ENCODE assay signal across 8 cellular contexts in the genomic region with DNA sequence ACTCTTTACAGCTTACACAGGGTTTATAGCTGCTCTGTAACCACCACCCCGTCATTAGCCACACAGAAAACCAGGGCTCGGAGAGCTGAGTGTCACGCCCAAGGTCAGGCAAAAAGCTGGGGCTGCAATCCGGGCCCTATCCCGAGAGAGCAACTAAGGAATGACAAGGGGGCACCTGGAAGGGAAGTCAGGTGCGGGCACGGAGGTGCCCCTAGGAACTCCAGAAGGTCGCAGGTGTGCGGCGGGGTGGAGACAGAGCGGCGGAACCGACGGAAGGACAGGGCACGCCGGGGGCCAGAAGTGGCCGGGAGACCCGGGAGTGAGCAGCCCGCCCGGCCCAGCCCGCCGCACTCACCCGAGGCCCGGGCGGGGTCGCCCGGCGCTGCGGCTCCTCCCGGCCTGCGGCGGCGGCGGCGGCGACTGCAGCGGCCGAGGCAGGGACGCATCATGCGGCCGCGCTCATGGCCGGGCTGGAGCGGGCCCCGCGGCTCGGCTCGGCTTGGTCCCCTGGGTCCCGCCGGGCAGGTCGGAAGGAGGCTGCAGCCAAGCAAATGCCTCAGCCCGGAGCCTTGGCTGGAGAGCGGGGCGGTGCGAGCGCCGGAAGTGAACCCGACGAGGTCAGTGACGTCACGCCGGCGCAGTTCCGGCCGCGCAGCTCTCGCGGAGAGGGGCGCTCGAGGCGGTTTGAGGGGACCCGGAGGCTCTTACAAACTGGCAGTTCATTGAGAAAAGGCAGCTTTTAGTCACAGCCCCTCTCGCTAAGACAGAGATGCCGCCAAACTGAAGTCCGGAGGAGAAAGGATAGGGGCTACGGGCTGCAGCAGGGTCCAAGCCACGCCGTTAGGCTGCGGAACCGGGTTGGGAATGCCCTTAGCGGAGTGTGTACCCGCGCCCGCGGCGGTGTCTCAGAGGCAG. TPM values are rescaled to one million over a fixed set of nuclear protein-coding genes. Genes with fewer than 3 reads are reported as not detected.
DNase-seq lines count a peak whose midpoint lies in the region; ATAC-seq and TF ChIP-seq lines count a peak whose summit lies in the region.

A gene with protein sequence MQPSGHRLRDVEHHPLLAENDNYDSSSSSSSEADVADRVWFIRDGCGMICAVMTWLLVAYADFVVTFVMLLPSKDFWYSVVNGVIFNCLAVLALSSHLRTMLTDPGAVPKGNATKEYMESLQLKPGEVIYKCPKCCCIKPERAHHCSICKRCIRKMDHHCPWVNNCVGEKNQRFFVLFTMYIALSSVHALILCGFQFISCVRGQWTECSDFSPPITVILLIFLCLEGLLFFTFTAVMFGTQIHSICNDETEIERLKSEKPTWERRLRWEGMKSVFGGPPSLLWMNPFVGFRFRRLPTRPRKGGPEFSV (minus strand): TSS at position 605 of the 915 bp plus-strand sequence. CDS start 20,917 bp downstream, outside the sequence.

- H3K36me3 ChIP-seq in ES-I3 (ENCODE audit: insufficient read depth, low read length): no peaks in the 10 kb centered on the region
- H3K36me3 ChIP-seq in SK-N-MC (ENCODE audit: insufficient read depth, low read length): no peaks in the 10 kb centered on the region

- H3K36me3 Mint-ChIP-seq in activated naive CD4-positive, alpha-beta T cell treated with anti-CD3 and anti-CD28 coated beads, Interleukin-2, amount 10 ng/mL, durations not matched to agents 7 days and 5 days: peaks cover 14% of the 10 kb centered on the region

- peaks cover 38% of the 10 kb centered on the region for H3K4me1 Mint-ChIP-seq in activated naive CD4-positive, alpha-beta T cell treated with anti-CD3 and anti-CD28 coated beads, Interleukin-2, amount 10 ng/mL, durations not matched to agents 7 days and 5 days

- H3K4me3 ChIP-seq in SK-N-MC: peak within 1 kb of the TSS; percentile 90

- H3K9me3 ChIP-seq in ES-I3 (ENCODE audit: control insufficient read depth, insufficient read depth, low read length) (no peaks in the 10 kb centered on the region), SK-N-MC (ENCODE audit: low read depth, low read length) (no peaks in the 10 kb centered on the region)

- H3K9ac ChIP-seq in ES-I3 (ENCODE audit: low read depth, low read length) (peak within 1 kb of the TSS; percentile 98), SK-N-MC (ENCODE audit: insufficient read length) (peak within 1 kb of the TSS; percentile 93)

- TF ChIP-seq CTCF in omental fat pad (IDR thresholded peaks at IDR 0.05): no peak

- CTCF ChIA-PET in activated naive CD4-positive, alpha-beta T cell treated with anti-CD3 and anti-CD28 coated beads, Interleukin-2, amount 10 ng/mL, durations not matched to agents 7 days and 5 days (lab: Charles Lee): interaction anchor here (0.7 to 1.7 kb wide), 6 partner anchors 10 to 104 kb away, joined by 3 to 8 read pairs (median 4); no protein-coding TSS in a partner anchor

- H3K4me1 ChIP-seq in ES-I3 (ENCODE audit: insufficient read depth, low read length): no peaks in the 10 kb centered on the region

- H3K9me3 Mint-ChIP-seq in activated naive CD4-positive, alpha-beta T cell treated with anti-CD3 and anti-CD28 coated beads, Interleukin-2, amount 10 ng/mL, durations not matched to agents 7 days and 5 days: no peaks in the 10 kb centered on the region

- H3K4me3 Mint-ChIP-seq in activated naive CD4-positive, alpha-beta T cell treated with anti-CD3 and anti-CD28 coated beads, Interleukin-2, amount 10 ng/mL, durations not matched to agents 7 days and 5 days: peak within 1 kb of the TSS; percentile 97

- H3K27me3 Mint-ChIP-seq in activated naive CD4-positive, alpha-beta T cell treated with anti-CD3 and anti-CD28 coated beads, Interleukin-2, amount 10 ng/mL, durations not matched to agents 7 days and 5 days: peaks cover 17% of the 10 kb centered on the region

- peak within 1 kb of the TSS; percentile 97 for H3K27ac Mint-ChIP-seq in activated naive CD4-positive, alpha-beta T cell treated with anti-CD3 and anti-CD28 coated beads, Interleukin-2, amount 10 ng/mL, durations not matched to agents 7 days and 5 days

- DNase-seq in GOT3 (lab: John Stamatoyannopoulos, UW) (peak; percentile 70), LoVo (ENCODE audit: low spot score) (peak; percentile 88), SK-N-MC (ENCODE audit: low read depth, low spot score) (no peak), germinal center (ENCODE audit: low spot score) (peak; percentile 90), omental fat pad (ENCODE audit: low spot score) (peak; percentile 57)
- DNase-seq in activated naive CD4-positive, alpha-beta T cell treated with anti-CD3 and anti-CD28 coated beads, Interleukin-2, amount 10 ng/mL, durations not matched to agents 7 days and 5 days: peak; percentile 89

- peak; percentile 90 for ATAC-seq in omental fat pad (ENCODE audit: low FRiP score)

- H3K27ac ChIP-seq in SK-N-MC (peak within 1 kb of the TSS; percentile 87), temporal lobe (ENCODE audit: low read depth, low read length) (peak within 1 kb of the TSS; percentile 94)

RNA-seq across cellular contexts. Expression of the gene that starts here (rescaled TPM):
- 10 to 100 TPM; 41.3 to 72.2 (median 51.3) TPM for total RNA-seq in omental fat pad
- 16.7 TPM for total RNA-seq in temporal lobe
